Comparison of ENCODE assay signal across 9 cellular contexts in genomic region chr6:31930962-31931361, GRCh38. TPM values are rescaled to one million over a fixed set of nuclear protein-coding genes. Genes with fewer than 3 reads are reported as not detected.
"Had no signal": no experiment of that assay in that cellular context is flagged by ENCODE, and none has a peak within 500 bp of the region (broad histone marks: within the 10 kb centered on the region; RNA-seq: fewer than 3 reads in every experiment).

No MANE protein-coding gene starts in this region.

- H3K4me3 ChIP-seq: GM23248, HAP-1 had no signal

- ATAC-seq: HCT116 had no signal

- H3K36me3 ChIP-seq: HAP-1 had no signal

- FAIRE-seq: HTR-8/SVneo had no signal

- H3K27ac ChIP-seq: GM23248, KMS-11 had no signal

- H2AFZ ChIP-seq: GM23248 had no signal

- DNase-seq: GM23248, GOT3, H7, IMR-90, KBM-7 had no signal

- H3K4me2 ChIP-seq: KMS-11 had no signal

- H3K9ac ChIP-seq: GM23248, KMS-11 had no signal

- H3K4me1 ChIP-seq: HAP-1 had no signal

- H3K9me3 ChIP-seq: HAP-1 had no signal

RNA-seq across cellular contexts. Expression of gene CFB, which starts 14.9 kb away (rescaled TPM):
- total RNA-seq: H7 had no signal

RNA-seq across cellular contexts. Expression of gene ZBTB12, which starts 29.1 kb away (rescaled TPM):
- polyA plus RNA-seq: GM23248 had no signal
